ENCODE assay signal across 8 cellular contexts in the genomic region with DNA sequence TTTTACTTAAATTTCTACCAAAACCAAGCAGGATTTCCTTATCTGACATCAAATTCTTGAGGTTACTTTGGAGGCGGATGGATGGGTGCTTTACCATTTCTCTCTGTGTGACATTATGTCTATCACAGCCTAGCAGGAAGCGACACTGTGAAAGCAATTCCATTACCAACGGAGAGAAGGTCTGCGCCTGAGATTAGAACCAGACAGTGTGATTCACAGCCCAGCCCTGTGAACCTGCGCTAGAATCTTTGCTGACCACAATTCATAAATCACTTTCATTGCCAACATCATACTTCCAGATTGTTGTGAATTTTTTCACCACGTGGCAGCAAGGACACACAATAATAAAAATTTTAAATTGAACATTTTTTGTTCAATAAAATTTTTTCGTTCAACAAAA.
DNase-seq lines count a peak whose midpoint lies in the region; ATAC-seq and TF ChIP-seq lines count a peak whose summit lies in the region.

No MANE protein-coding gene starts in this region.

- TF ChIP-seq CTCF in fibroblast of lung (conservative IDR thresholded peaks at IDR 0.05 in 1 of 2, IDR thresholded peaks at IDR 0.05 in 1 of 2; ENCODE audit: low read depth in 1 of 2, low read length in 2 of 2) = no peak

- H3K27me3 ChIP-seq in fibroblast of lung (ENCODE audit: control insufficient read depth, insufficient read depth, low read length) = no peaks in the 10 kb centered on the region

- H3K4me3 ChIP-seq in Jurkat, Clone E6-1 (ENCODE audit: low read length) = no peak overlapping the region
- no peak overlapping the region for H3K4me3 ChIP-seq in fibroblast of lung (replicated peaks in 1 of 4; ENCODE audit: control extremely low read depth in 1 of 4, insufficient read depth in 1 of 4, low read depth in 3 of 4, low read length in 4 of 4)

- no peak overlapping the region for H2AFZ ChIP-seq in fibroblast of lung (ENCODE audit: low read length)

- no peaks in the 10 kb centered on the region for H3K79me2 ChIP-seq in fibroblast of lung (ENCODE audit: control insufficient read depth, insufficient read depth, low read length)

- no peak overlapping the region for H3K9ac ChIP-seq in fibroblast of lung (ENCODE audit: insufficient read depth, low read length)

- H3K36me3 ChIP-seq in fibroblast of lung (ENCODE audit: control insufficient read depth, insufficient read depth, low read length) = no peaks in the 10 kb centered on the region

- no peaks in the 10 kb centered on the region for H4K20me1 ChIP-seq in fibroblast of lung (ENCODE audit: control insufficient read depth, extremely low read depth, insufficient read depth, low read length)

- DNase-seq in Jurkat, Clone E6-1 (ENCODE audit: low read depth, low spot score) = peak; percentile 93
- peak; percentile 30 for DNase-seq in activated CD8-positive, alpha-beta memory T cell treated with anti-CD3 and anti-CD28 coated beads, Interleukin-2, amount 50 U/mL, for 24 hours (ENCODE audit: extremely low read depth)
- peak; percentile 85 to 98 for DNase-seq in fibroblast of lung (ENCODE audit: low read depth in 2 of 2)
- DNase-seq in stimulated activated CD4-positive, alpha-beta T cell treated with anti-CD3 and anti-CD28 coated beads, TNF-alpha, amount 100 ng/mL, for 1 hour (ENCODE audit: low read depth in 3 of 3, low spot score in 1 of 3) = peak in 2 of 3 donors; percentile 46 to 60
- DNase-seq in middle frontal gyrus (ENCODE audit: extremely low spot score, low spot score) = no peak
- no peak for DNase-seq in mucosa of gallbladder (ENCODE audit: low spot score)
- no peak for DNase-seq in NCI-H2227 (lab: John Stamatoyannopoulos, UW; ENCODE audit: unreplicated experiment)

- H3K9me3 ChIP-seq in fibroblast of lung (ENCODE audit: control insufficient read depth, insufficient read depth, low read depth, low read length) = no peaks in the 10 kb centered on the region

- H3K4me1 ChIP-seq in fibroblast of lung (ENCODE audit: control insufficient read depth, extremely low read depth, insufficient read depth, low read length) = peaks cover 33% of the 10 kb centered on the region

- H3K27ac ChIP-seq in fibroblast of lung (ENCODE audit: insufficient read depth, low read length) = peak overlapping the region; percentile 83

- ATAC-seq in HG02642 (IDR thresholded peaks at IDR 0.05; ENCODE audit: poor library complexity, unreplicated experiment) = no peak

- H3K4me2 ChIP-seq in fibroblast of lung (ENCODE audit: extremely low read depth, insufficient read depth, low read length) = no peak overlapping the region

Comparison
In these comparisons a context has a peak if more than half of its experiments do, and no peak if none do; other contexts are left out.
1. DNase-seq: peak in Jurkat, Clone E6-1 (single experiment), activated CD8-positive, alpha-beta memory T cell treated with anti-CD3 and anti-CD28 coated beads, Interleukin-2, amount 50 U/mL, for 24 hours (single experiment), fibroblast of lung (2 of 2) and stimulated activated CD4-positive, alpha-beta T cell treated with anti-CD3 and anti-CD28 coated beads, TNF-alpha, amount 100 ng/mL, for 1 hour (2 of 3); none in middle frontal gyrus (single experiment), mucosa of gallbladder (single experiment) and NCI-H2227 (single experiment).